Comparison of ENCODE assay signal across 1 cellular context in genomic region chr16:787261-787966, GRCh38.
TF ChIP-seq lines count a peak whose summit lies in the region.

No MANE protein-coding gene starts in this region.

TF ChIP-seq in HepG2, 621 proteins besides CTCF, POLR2A, EP300 and RAD21 (continued from another document and continues in another):
- no peak for TF ChIP-seq MNT (IDR thresholded peaks at IDR 0.05)
- no peak for TF ChIP-seq ZXDC (CRISPR knock-in tag; IDR thresholded peaks at IDR 0.05)
- TF ChIP-seq REXO4 (CRISPR knock-in tag; IDR thresholded peaks at IDR 0.05; ENCODE audit: borderline replicate concordance), result no peak
- TF ChIP-seq ZNF468 (CRISPR knock-in tag; IDR thresholded peaks at IDR 0.05), result peak; percentile 46; the same call in 1 of the 2 replicates
- TF ChIP-seq KDM5B (CRISPR knock-in tag; IDR thresholded peaks at IDR 0.05; ENCODE audit: borderline replicate concordance), result 0 out of 2 replicates have a peak, but pooled peaks have one; percentile 45
- no peak for TF ChIP-seq POGZ (CRISPR knock-in tag; IDR thresholded peaks at IDR 0.05)
- no peak for TF ChIP-seq ZBED4 (CRISPR knock-in tag; IDR thresholded peaks at IDR 0.05; ENCODE audit: borderline replicate concordance)
- no peak for TF ChIP-seq ZSCAN5A (CRISPR knock-in tag; IDR thresholded peaks at IDR 0.05; ENCODE audit: borderline replicate concordance)
- peak; percentile 54 for TF ChIP-seq ZNF687 (CRISPR knock-in tag; IDR thresholded peaks at IDR 0.05)
- TF ChIP-seq ZNF510 (CRISPR knock-in tag; IDR thresholded peaks at IDR 0.05; ENCODE audit: low read depth), result no peak
- no peak for TF ChIP-seq NAIF1 (CRISPR knock-in tag; IDR thresholded peaks at IDR 0.05; ENCODE audit: borderline replicate concordance)
- TF ChIP-seq AGO1 (IDR thresholded peaks at IDR 0.05; ENCODE audit: low read depth, low read length, poor library complexity, severe bottlenecking), result peak; percentile 32
- TF ChIP-seq KDM4B (CRISPR knock-in tag; IDR thresholded peaks at IDR 0.05), result no peak
- TF ChIP-seq ZKSCAN1 (IDR thresholded peaks at IDR 0.05; ENCODE audit: low read length), result peak; percentile 72
- no peak for TF ChIP-seq ZSCAN31 (CRISPR knock-in tag; IDR thresholded peaks at IDR 0.05; ENCODE audit: low read depth)
- TF ChIP-seq ZNF775 (CRISPR knock-in tag; IDR thresholded peaks at IDR 0.05; ENCODE audit: borderline replicate concordance), result no peak
- no peak for TF ChIP-seq ZNF75D (CRISPR knock-in tag; IDR thresholded peaks at IDR 0.05; ENCODE audit: borderline replicate concordance)
- TF ChIP-seq ZNF18 (CRISPR knock-in tag; IDR thresholded peaks at IDR 0.05; ENCODE audit: insufficient replicate concordance), result no peak
- TF ChIP-seq ZNF691 (CRISPR knock-in tag; IDR thresholded peaks at IDR 0.05; ENCODE audit: borderline replicate concordance, low read depth), result no peak
- no peak for TF ChIP-seq NFE2L2 (IDR thresholded peaks at IDR 0.05; ENCODE audit: low read length)
- TF ChIP-seq CC2D1A (CRISPR knock-in tag; IDR thresholded peaks at IDR 0.05), result no peak
- 0 out of 2 replicates have a peak, but pooled peaks have one; percentile 41 for TF ChIP-seq CSRNP1 (CRISPR knock-in tag; IDR thresholded peaks at IDR 0.05)
- TF ChIP-seq KLF12 (CRISPR knock-in tag; IDR thresholded peaks at IDR 0.05; ENCODE audit: borderline replicate concordance), result no peak
- TF ChIP-seq BORCS8-MEF2B (CRISPR knock-in tag; IDR thresholded peaks at IDR 0.05), result no peak
- 0 out of 2 replicates have a peak, but pooled peaks have one; percentile 46 for TF ChIP-seq UBTF (CRISPR knock-in tag; IDR thresholded peaks at IDR 0.05)
- no peak for TF ChIP-seq IRX3 (CRISPR knock-in tag; IDR thresholded peaks at IDR 0.05; ENCODE audit: borderline replicate concordance, low read depth)
- TF ChIP-seq NPAS2 (CRISPR knock-in tag; IDR thresholded peaks at IDR 0.05; ENCODE audit: borderline replicate concordance), result no peak
- TF ChIP-seq ZBTB33 (CRISPR knock-in tag; IDR thresholded peaks at IDR 0.05), result peak; percentile 56; the same call in 1 of the 2 replicates
- TF ChIP-seq E2F5 (CRISPR knock-in tag; conservative IDR thresholded peaks at IDR 0.05), result peak; percentile 59; the same call in 1 of the 2 replicates
